34 cellular contexts compared by ENCODE assay signal in genomic region chr19:45263013-45263412, GRCh38. TPM values are rescaled to one million over a fixed set of nuclear protein-coding genes. Genes with fewer than 3 reads are reported as not detected.
"Had no signal": no experiment of that assay in that cellular context is flagged by ENCODE, and none has a peak within 500 bp of the region (broad histone marks: within the 10 kb centered on the region; RNA-seq: fewer than 3 reads in every experiment).

No MANE protein-coding gene starts in this region.

- ATAC-seq: naive thymus-derived CD4-positive, alpha-beta T cell; natural killer cell; psoas muscle; right cardiac atrium; sciatic nerve; stimulated activated effector memory CD8-positive, alpha-beta T cell treated with anti-CD3 and anti-CD28 coated beads, Interleukin-12 subunit alpha, Interleukin-12 subunit beta, amount 100 ng/mL, for 72 hours; stimulated activated naive B cell treated with anti-CD40 and anti-IgM and Interleukin-4, amounts not matched to agents 10 μg/mL and 1 μg/mL and 100 μg/mL, for 72 hours had no signal

- H3K36me3 Mint-ChIP-seq: natural killer cell had no signal

- H3K27me3 Mint-ChIP-seq: naive thymus-derived CD4-positive, alpha-beta T cell; progenitor cell of endocrine pancreas; stimulated activated naive B cell treated with anti-CD40 and anti-IgM and Interleukin-4, amounts not matched to agents 10 μg/mL and 1 μg/mL and 100 μg/mL, for 72 hours; stimulated activated naive CD8-positive, alpha-beta T cell treated with anti-CD3 and anti-CD28 coated beads, Interleukin-15, Interleukin-2, amounts not matched to agents 100 ng/mL and 50 ng/mL, for 24 hours had no signal

- H3K4me3 ChIP-seq: ovary, psoas muscle, skin epidermis, stomach, thoracic aorta, thyroid gland, tibial nerve, upper lobe of left lung, vagina had no signal

- H3K4me1 Mint-ChIP-seq: nephron, neural crest cell had no signal

- FAIRE-seq: urothelium cell line had no signal

- H3K27me3 ChIP-seq: neutrophil, ovary, stomach, thyroid gland, tibial nerve, upper lobe of left lung, vagina had no signal

- H3K9ac ChIP-seq: parathyroid adenoma had no signal

- H3K36me3 ChIP-seq: ovary had no signal

- H3K4me3 Mint-ChIP-seq: naive thymus-derived CD4-positive, alpha-beta T cell; natural killer cell; nephron; neural crest cell; stimulated activated effector memory CD8-positive, alpha-beta T cell treated with anti-CD3 and anti-CD28 coated beads, Interleukin-12 subunit alpha, Interleukin-12 subunit beta, amount 100 ng/mL, for 72 hours; stimulated activated naive B cell treated with anti-CD40 and anti-IgM and Interleukin-4, amounts not matched to agents 10 μg/mL and 1 μg/mL and 100 μg/mL, for 72 hours; stimulated activated naive CD8-positive, alpha-beta T cell treated with anti-CD3 and anti-CD28 coated beads, Interleukin-15, Interleukin-2, amounts not matched to agents 100 ng/mL and 50 ng/mL, for 24 hours had no signal

- H2AFZ ChIP-seq: parathyroid adenoma had no signal

- H3K4me1 ChIP-seq: parathyroid adenoma, psoas muscle, stomach, thyroid gland, tibial nerve, upper lobe of left lung, vagina had no signal

- H3K27ac Mint-ChIP-seq: naive thymus-derived CD4-positive, alpha-beta T cell; natural killer cell; nephron; progenitor cell of endocrine pancreas; stimulated activated naive B cell treated with anti-CD40 and anti-IgM and Interleukin-4, amounts not matched to agents 10 μg/mL and 1 μg/mL and 100 μg/mL, for 72 hours; stimulated activated naive CD8-positive, alpha-beta T cell treated with anti-CD3 and anti-CD28 coated beads, Interleukin-15, Interleukin-2, amounts not matched to agents 100 ng/mL and 50 ng/mL, for 24 hours had no signal

- H3K9me3 Mint-ChIP-seq: naive thymus-derived CD4-positive, alpha-beta T cell; natural killer cell; nephron; neural crest cell; stimulated activated effector memory CD8-positive, alpha-beta T cell treated with anti-CD3 and anti-CD28 coated beads, Interleukin-12 subunit alpha, Interleukin-12 subunit beta, amount 100 ng/mL, for 72 hours; stimulated activated naive B cell treated with anti-CD40 and anti-IgM and Interleukin-4, amounts not matched to agents 10 μg/mL and 1 μg/mL and 100 μg/mL, for 72 hours; stimulated activated naive CD8-positive, alpha-beta T cell treated with anti-CD3 and anti-CD28 coated beads, Interleukin-15, Interleukin-2, amounts not matched to agents 100 ng/mL and 50 ng/mL, for 24 hours had no signal

- H3K27ac ChIP-seq: neutrophil, ovary, parathyroid adenoma, psoas muscle, skin epidermis, stomach, thoracic aorta, thyroid gland, tibial nerve, upper lobe of left lung, vagina had no signal

- DNase-seq: naive thymus-derived CD4-positive, alpha-beta T cell; natural killer cell; nucleus accumbens; ovary; posterior cingulate gyrus; psoas muscle; right cardiac atrium; stimulated activated CD4-positive, alpha-beta T cell treated with anti-CD3 and anti-CD28 coated beads, Interleukin-15, amount 100 ng/mL, for 24 hours; stimulated activated CD4-positive, alpha-beta T cell treated with anti-CD3 and anti-CD28 coated beads, Interleukin-2, amount 100 ng/mL, for 24 hours; stimulated activated CD4-positive, alpha-beta T cell treated with anti-CD3 and anti-CD28 coated beads, Interleukin-2, amount 100 ng/mL, for 48 hours; stimulated activated CD4-positive, alpha-beta T cell treated with anti-CD3 and anti-CD28 coated beads, Interleukin-4, amount 100 ng/mL, for 24 hours; stimulated activated naive B cell treated with anti-CD40 and anti-IgM and Interleukin-4, amounts not matched to agents 10 μg/mL and 1 μg/mL and 100 μg/mL, for 72 hours; stimulated activated naive CD4-positive, alpha-beta T cell treated with Interleukin-2 at 50 U/mL for 16 hours; stomach; thyroid gland; trophoblast cell had no signal

- H3K9me3 ChIP-seq: neutrophil, ovary, psoas muscle, stomach, thoracic aorta, thyroid gland, tibial nerve, upper lobe of left lung, vagina had no signal

RNA-seq across cellular contexts. Expression of gene EXOC3L2, which starts 17.8 kb away (rescaled TPM):
- total RNA-seq: naive thymus-derived CD4-positive, alpha-beta T cell; progenitor cell of endocrine pancreas; renal cortical epithelial cell had no signal
- polyA plus RNA-seq: naive thymus-derived CD4-positive, alpha-beta T cell had no signal

RNA-seq across cellular contexts. Expression of gene CKM, which starts 59.7 kb away (rescaled TPM):
- total RNA-seq: naive thymus-derived CD4-positive, alpha-beta T cell; natural killer cell; neural crest cell; omental fat pad; progenitor cell of endocrine pancreas; renal cortical epithelial cell; sciatic nerve; subcutaneous adipose tissue; temporal lobe; upper lobe of left lung; vagina had no signal
- polyA plus RNA-seq: naive thymus-derived CD4-positive, alpha-beta T cell had no signal
